Comparison of ENCODE assay signal across 22 cellular contexts in genomic region chr7:44373418-44373740, GRCh38. TPM values are rescaled to one million over a fixed set of nuclear protein-coding genes. Genes with fewer than 3 reads are reported as not detected.
DNase-seq lines count a peak whose midpoint lies in the region; ATAC-seq and TF ChIP-seq lines count a peak whose summit lies in the region.
"Had no signal": no experiment of that assay in that cellular context is flagged by ENCODE, and none has a peak within 500 bp of the region (broad histone marks: within the 10 kb centered on the region; RNA-seq: fewer than 3 reads in every experiment).

No MANE protein-coding gene starts in this region.

- H3K4me1 ChIP-seq in H9 (ENCODE audit: insufficient read depth, low read length) = no peaks in the 10 kb centered on the region
- no peaks in the 10 kb centered on the region for H3K4me1 ChIP-seq in upper lobe of right lung
- H3K4me1 ChIP-seq: Caco-2 had no signal

- no peaks in the 10 kb centered on the region for H3K23me2 ChIP-seq in H9 (ENCODE audit: insufficient read length, low read depth, low read length, poor library complexity, severe bottlenecking)

- no peak overlapping the region for H3K18ac ChIP-seq in H9 (ENCODE audit: insufficient read length, low read depth, low read length)

- H2BK20ac ChIP-seq in H9 (ENCODE audit: low read depth, low read length, poor library complexity, severe bottlenecking) = no peak overlapping the region

- no peaks in the 10 kb centered on the region for H3K79me1 ChIP-seq in H9 (ENCODE audit: insufficient read depth, low read depth, low read length, poor library complexity, severe bottlenecking)

- CTCF ChIA-PET in activated CD4-positive, alpha-beta T cell treated with anti-CD3 and anti-CD28 coated beads, Interleukin-2, amount 10 ng/mL, durations not matched to agents 7 days and 5 days (lab: Charles Lee) = no interaction called here

- no peak overlapping the region for H2BK12ac ChIP-seq in H9 (ENCODE audit: insufficient read length, low read depth, low read length)

- H3K4ac ChIP-seq in H9 (ENCODE audit: low read depth, low read length) = no peak overlapping the region

- no peak overlapping the region for H4K8ac ChIP-seq in H9 (replicated peaks; ENCODE audit: insufficient read length, low read depth, low read length)

- intact Hi-C loops in activated CD4-positive, alpha-beta T cell treated with anti-CD3 and anti-CD28 coated beads, Interleukin-2, amount 10 ng/mL, durations not matched to agents 24 days and 14 days (cut with micrococcal nuclease) = loop anchor here (10.0 kb wide), 1 partner anchor 129 kb away; no protein-coding TSS in a partner anchor
- intact Hi-C loops in upper lobe of right lung (cut with DNase I) = no loop called here

- H3K4me1 Mint-ChIP-seq in activated CD4-positive, alpha-beta T cell treated with anti-CD3 and anti-CD28 coated beads, Interleukin-2, amount 10 ng/mL, durations not matched to agents 24 days and 14 days = peaks cover 6% of the 10 kb centered on the region
- H3K4me1 Mint-ChIP-seq in activated CD4-positive, alpha-beta T cell treated with anti-CD3 and anti-CD28 coated beads, Interleukin-2, amount 10 ng/mL, durations not matched to agents 7 days and 5 days = peaks cover 16% of the 10 kb centered on the region
- H3K4me1 Mint-ChIP-seq in H9 = no peaks in the 10 kb centered on the region

- H3K79me2 ChIP-seq in H9 (ENCODE audit: insufficient read depth, low read length) = no peaks in the 10 kb centered on the region

- no peak overlapping the region for H3K9ac ChIP-seq in H9 (ENCODE audit: extremely low read depth, insufficient read length, low read length)

- no peak overlapping the region for H3K56ac ChIP-seq in H9 (ENCODE audit: insufficient read length, low read depth, low read length)

- H4K91ac ChIP-seq in H9 (ENCODE audit: insufficient read length, low read depth, low read length) = no peak overlapping the region

- H2BK120ac ChIP-seq in H9 (ENCODE audit: low read depth, low read length, poor library complexity, severe bottlenecking) = no peak overlapping the region

- H3K36me3 Mint-ChIP-seq in activated CD4-positive, alpha-beta T cell treated with anti-CD3 and anti-CD28 coated beads, Interleukin-2, amount 10 ng/mL, durations not matched to agents 24 days and 14 days (ENCODE audit: low read depth) = no peaks in the 10 kb centered on the region
- peaks cover 6% of the 10 kb centered on the region for H3K36me3 Mint-ChIP-seq in activated CD4-positive, alpha-beta T cell treated with anti-CD3 and anti-CD28 coated beads, Interleukin-2, amount 10 ng/mL, durations not matched to agents 7 days and 5 days (ENCODE audit: low read depth)
- no peaks in the 10 kb centered on the region; a peak in 1 of 7 replicates for H3K36me3 Mint-ChIP-seq in H9 (ENCODE audit: insufficient read depth in 1 of 3, low read depth in 3 of 3)

- peak; percentile 54 for DNase-seq in activated CD4-positive, alpha-beta T cell treated with anti-CD3 and anti-CD28 coated beads, Interleukin-2, amount 10 ng/mL, durations not matched to agents 24 days and 14 days
- DNase-seq in activated CD4-positive, alpha-beta T cell treated with anti-CD3 and anti-CD28 coated beads, Interleukin-2, amount 10 ng/mL, durations not matched to agents 7 days and 5 days = no peak
- peak; percentile 22 for DNase-seq in H9
- DNase-seq in iPS-NIHi7 (ENCODE audit: extremely low spot score) = peak; percentile 7
- peak; percentile 17 for DNase-seq in upper lobe of right lung
- DNase-seq in activated T-cell treated with anti-CD3 and anti-CD28 coated beads, Interleukin-2, amount 50 U/mL, for 48 hours = no peak
- DNase-seq: Caco-2; CD4-positive, alpha-beta T cell; GDM1; GOT3; KG1; MV-4-11; NCI-H1417; NCI-H187; NCI-H2227 treated with DMSO at 0.1 percent for 48 hours; NCI-H510A treated with DMSO at 0.1 percent for 48 hours; NCI-H774; RPMI8226; SJCRH30 had no signal

- no peaks in the 10 kb centered on the region for H3K36me3 ChIP-seq in upper lobe of right lung
- H3K36me3 ChIP-seq: SJCRH30 had no signal

- no peaks in the 10 kb centered on the region for H3K9me3 ChIP-seq in H9 (ENCODE audit: control insufficient read depth, low read depth, low read length)
- no peaks in the 10 kb centered on the region for H3K9me3 ChIP-seq in upper lobe of right lung
- H3K9me3 ChIP-seq: SJCRH30 had no signal

- no peak overlapping the region for H4K5ac ChIP-seq in H9 (ENCODE audit: insufficient read length, low read depth, low read length)

- H4K20me1 ChIP-seq in H9 (ENCODE audit: control insufficient read depth, insufficient read depth, insufficient read length) = no peaks in the 10 kb centered on the region

- H3K4me3 Mint-ChIP-seq in activated CD4-positive, alpha-beta T cell treated with anti-CD3 and anti-CD28 coated beads, Interleukin-2, amount 10 ng/mL, durations not matched to agents 24 days and 14 days = no peak overlapping the region
- H3K4me3 Mint-ChIP-seq in activated CD4-positive, alpha-beta T cell treated with anti-CD3 and anti-CD28 coated beads, Interleukin-2, amount 10 ng/mL, durations not matched to agents 7 days and 5 days = no peak overlapping the region
- H3K4me3 Mint-ChIP-seq in H9 = no peak overlapping the region
- H3K4me3 Mint-ChIP-seq: CD4-positive, alpha-beta T cell had no signal

- no peak overlapping the region for H3K23ac ChIP-seq in H9 (ENCODE audit: insufficient read length, low read depth, low read length)

- H2AK5ac ChIP-seq in H9 (ENCODE audit: insufficient read length, low read length) = no peak overlapping the region

- H3K27me3 ChIP-seq in H9 (ENCODE audit: insufficient read depth, low read length) (no peaks in the 10 kb centered on the region), upper lobe of right lung (no peaks in the 10 kb centered on the region)
- H3K27me3 ChIP-seq: SJCRH30 had no signal

- no peak overlapping the region for H3T11ph ChIP-seq in H9 (ENCODE audit: low read length)

- ATAC-seq in upper lobe of right lung = no peak
- no peak for ATAC-seq in HG03354 (IDR thresholded peaks at IDR 0.05; ENCODE audit: poor library complexity, severe bottlenecking, unreplicated experiment)
- ATAC-seq in HG02588 (IDR thresholded peaks at IDR 0.05; ENCODE audit: unreplicated experiment) = no peak

- no peak overlapping the region for H2BK5ac ChIP-seq in H9 (ENCODE audit: insufficient read length, low read length)

- H3K27ac ChIP-seq in H9 (ENCODE audit: insufficient read length, low read depth, low read length) (no peak overlapping the region), upper lobe of right lung (no peak overlapping the region)
- H3K27ac ChIP-seq: 22Rv1, SJCRH30 had no signal

- no peak overlapping the region for H3K4me3 ChIP-seq in upper lobe of right lung
- H3K4me3 ChIP-seq: SJCRH30 had no signal

- H2AFZ ChIP-seq in H9 (ENCODE audit: low read length) = no peak overlapping the region

- peaks cover 35% of the 10 kb centered on the region for H3K27me3 Mint-ChIP-seq in activated CD4-positive, alpha-beta T cell treated with anti-CD3 and anti-CD28 coated beads, Interleukin-2, amount 10 ng/mL, durations not matched to agents 24 days and 14 days
- H3K27me3 Mint-ChIP-seq in activated CD4-positive, alpha-beta T cell treated with anti-CD3 and anti-CD28 coated beads, Interleukin-2, amount 10 ng/mL, durations not matched to agents 7 days and 5 days = peaks cover 32% of the 10 kb centered on the region
- peaks cover 29% of the 10 kb centered on the region for H3K27me3 Mint-ChIP-seq in H9 (ENCODE audit: low read depth)

- POLR2A ChIA-PET in activated CD4-positive, alpha-beta T cell treated with anti-CD3 and anti-CD28 coated beads, Interleukin-2, amount 10 ng/mL, durations not matched to agents 7 days and 5 days (lab: Charles Lee) = no interaction called here

- no peak overlapping the region for H3K4me2 ChIP-seq in H9 (ENCODE audit: insufficient read depth, insufficient read length, low read length)

- no peak overlapping the region for H3K14ac ChIP-seq in H9 (ENCODE audit: insufficient read depth, low read length)

- H3K9me3 Mint-ChIP-seq in activated CD4-positive, alpha-beta T cell treated with anti-CD3 and anti-CD28 coated beads, Interleukin-2, amount 10 ng/mL, durations not matched to agents 24 days and 14 days = peaks cover 7% of the 10 kb centered on the region
- H3K9me3 Mint-ChIP-seq in activated CD4-positive, alpha-beta T cell treated with anti-CD3 and anti-CD28 coated beads, Interleukin-2, amount 10 ng/mL, durations not matched to agents 7 days and 5 days = peaks cover 3% of the 10 kb centered on the region
- no peaks in the 10 kb centered on the region for H3K9me3 Mint-ChIP-seq in H9
- H3K9me3 Mint-ChIP-seq: CD4-positive, alpha-beta T cell had no signal

- no peak overlapping the region for H2BK15ac ChIP-seq in H9 (ENCODE audit: low read depth, low read length)

- no peak overlapping the region for H3K27ac Mint-ChIP-seq in activated CD4-positive, alpha-beta T cell treated with anti-CD3 and anti-CD28 coated beads, Interleukin-2, amount 10 ng/mL, durations not matched to agents 24 days and 14 days
- no peak overlapping the region for H3K27ac Mint-ChIP-seq in activated CD4-positive, alpha-beta T cell treated with anti-CD3 and anti-CD28 coated beads, Interleukin-2, amount 10 ng/mL, durations not matched to agents 7 days and 5 days
- 0 out of 7 replicates have a peak overlapping the region, but pooled peaks of 1 of the 3 experiments have one; percentile 7 for H3K27ac Mint-ChIP-seq in H9
- H3K27ac Mint-ChIP-seq: CD4-positive, alpha-beta T cell had no signal

- TF ChIP-seq CTCF in H9 (conservative IDR thresholded peaks at IDR 0.05) = no peak
- no peak for TF ChIP-seq CTCF in upper lobe of right lung (IDR thresholded peaks at IDR 0.05)

- whole genome bisulfite sequencing in H9 (ENCODE audit: extremely low coverage, insufficient read length, low lambda C conversion rate) = no CpG with 5 or more reads among the region's 2 CpGs

RNA-seq across cellular contexts. Expression of gene CAMK2B, which starts 48.0 kb away (rescaled TPM):
- total RNA-seq in activated CD4-positive, alpha-beta T cell treated with anti-CD3 and anti-CD28 coated beads, Interleukin-2, amount 10 ng/mL, durations not matched to agents 24 days and 14 days = 1.3 and 1.6 TPM in 2 replicates
- not detected for total RNA-seq in activated CD4-positive, alpha-beta T cell treated with anti-CD3 and anti-CD28 coated beads, Interleukin-2, amount 10 ng/mL, durations not matched to agents 7 days and 5 days
- total RNA-seq in H9 (2021) (0.17 and 0.24 TPM in 2 replicates), upper lobe of right lung (0.17 TPM)
- total RNA-seq: Caco-2; CD4-positive, alpha-beta T cell had no signal

Comparison
In these comparisons a context has a peak if more than half of its experiments do, and no peak if none do; other contexts are left out.
1. DNase-seq: peak in activated CD4-positive, alpha-beta T cell treated with anti-CD3 and anti-CD28 coated beads, Interleukin-2, amount 10 ng/mL, durations not matched to agents 24 days and 14 days (single experiment), H9 (single experiment), iPS-NIHi7 (single experiment) and upper lobe of right lung (single experiment); none in activated CD4-positive, alpha-beta T cell treated with anti-CD3 and anti-CD28 coated beads, Interleukin-2, amount 10 ng/mL, durations not matched to agents 7 days and 5 days (single experiment) and activated T-cell treated with anti-CD3 and anti-CD28 coated beads, Interleukin-2, amount 50 U/mL, for 48 hours (0 of 2).